ENCODE assay signal across 17 cellular contexts in the genomic region with DNA sequence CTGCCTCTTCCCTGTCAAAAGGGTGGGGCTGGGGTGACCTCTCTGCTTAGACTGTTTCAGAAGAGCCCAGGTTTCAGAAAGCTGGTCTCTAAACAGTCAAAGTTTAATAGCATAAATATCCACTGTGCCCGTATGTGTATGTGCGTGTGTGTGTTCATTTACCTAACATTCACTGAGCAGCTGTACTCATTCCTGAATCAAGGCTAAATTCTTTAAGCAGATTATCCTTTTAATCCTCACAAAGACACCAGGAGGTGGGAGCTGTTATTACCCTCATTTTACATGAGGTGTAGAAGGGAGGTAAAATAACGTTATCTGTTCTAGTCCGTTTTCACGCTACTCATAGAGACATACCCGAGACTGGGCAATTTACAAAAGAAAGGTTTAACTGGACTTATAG.
DNase-seq lines count a peak whose midpoint lies in the region; FAIRE-seq and TF ChIP-seq lines count a peak whose summit lies in the region.
"Had no signal": no experiment of that assay in that cellular context is flagged by ENCODE, and none has a peak within 500 bp of the region (broad histone marks: within the 10 kb centered on the region; RNA-seq: fewer than 3 reads in every experiment).

No MANE protein-coding gene starts in this region.

- H3K4me3 ChIP-seq in neural progenitor cell = no peak overlapping the region
- no peak overlapping the region for H3K4me3 ChIP-seq in BE2C (ENCODE audit: low read depth, low read length)
- H3K4me3 ChIP-seq in effector memory CD4-positive, alpha-beta T cell (ENCODE audit: insufficient read depth, low read depth, low read length, poor library complexity, severe bottlenecking) = no peak overlapping the region
- H3K4me3 ChIP-seq: A549, BLaER1, GM23338 had no signal

- no peaks in the 10 kb centered on the region for H3K36me3 ChIP-seq in neural progenitor cell
- no peaks in the 10 kb centered on the region for H3K36me3 ChIP-seq in BE2C
- peaks cover 14% of the 10 kb centered on the region for H3K36me3 ChIP-seq in effector memory CD4-positive, alpha-beta T cell (ENCODE audit: control insufficient read depth, insufficient read depth, low read length)

- H3K4me3 Mint-ChIP-seq in neural progenitor cell = no peak overlapping the region
- H3K4me3 Mint-ChIP-seq: GM23338, IgD-negative memory B cell had no signal

- no peaks in the 10 kb centered on the region for H3F3A ChIP-seq in neural progenitor cell (ENCODE audit: low read depth)

- no peaks in the 10 kb centered on the region for H3K36me3 Mint-ChIP-seq in neural progenitor cell

- peaks cover 8% of the 10 kb centered on the region for H3K4me1 Mint-ChIP-seq in neural progenitor cell
- H3K4me1 Mint-ChIP-seq: GM23338, IgD-negative memory B cell had no signal

- no peaks in the 10 kb centered on the region for H3K27me3 ChIP-seq in neural progenitor cell
- no peaks in the 10 kb centered on the region for H3K27me3 ChIP-seq in BE2C
- H3K27me3 ChIP-seq in effector memory CD4-positive, alpha-beta T cell (replicated peaks; ENCODE audit: control insufficient read depth, insufficient read depth, low read length, poor library complexity, severe bottlenecking) = no peaks in the 10 kb centered on the region
- H3K27me3 ChIP-seq: BLaER1 had no signal

- no peaks in the 10 kb centered on the region for H3K9me3 ChIP-seq in neural progenitor cell (ENCODE audit: low read depth)
- H3K9me3 ChIP-seq in BE2C = no peaks in the 10 kb centered on the region
- no peaks in the 10 kb centered on the region for H3K9me3 ChIP-seq in effector memory CD4-positive, alpha-beta T cell (ENCODE audit: control insufficient read depth, low read length)
- H3K9me3 ChIP-seq: A549, BLaER1 had no signal

- no peaks in the 10 kb centered on the region for H3K79me2 ChIP-seq in neural progenitor cell (ENCODE audit: low read depth)

- H3K9ac ChIP-seq in neural progenitor cell = no peak overlapping the region
- H3K9ac ChIP-seq: BLaER1 had no signal

- H3K4me2 ChIP-seq in neural progenitor cell = no peak overlapping the region
- H3K4me2 ChIP-seq: A549, BLaER1, GM23338 had no signal

- H2AFZ ChIP-seq in neural progenitor cell (replicated peaks) = no peak overlapping the region
- H2AFZ ChIP-seq: GM23338 had no signal

- FAIRE-seq in D721Med (lab: Jason Lieb, UNC) = peak; percentile 98
- FAIRE-seq: A549, G401.6, GM12891 had no signal

- H3K9me3 Mint-ChIP-seq in neural progenitor cell = peaks cover 3% of the 10 kb centered on the region
- H3K9me3 Mint-ChIP-seq: GM23338, IgD-negative memory B cell had no signal

- H3K27me3 Mint-ChIP-seq in neural progenitor cell (ENCODE audit: insufficient read depth, low read depth) = no peaks in the 10 kb centered on the region
- H3K27me3 Mint-ChIP-seq: IgD-negative memory B cell had no signal

- no peaks in the 10 kb centered on the region for H4K20me1 ChIP-seq in neural progenitor cell (ENCODE audit: low read depth)
- H4K20me1 ChIP-seq: BLaER1 had no signal

- no peak overlapping the region for H3K27ac ChIP-seq in neural progenitor cell
- H3K27ac ChIP-seq in effector memory CD4-positive, alpha-beta T cell (ENCODE audit: insufficient read depth, low read length, poor library complexity, severe bottlenecking) = no peak overlapping the region
- H3K27ac ChIP-seq: A549, BLaER1 had no signal

- H3K4me1 ChIP-seq in neural progenitor cell = peaks cover 4% of the 10 kb centered on the region
- H3K4me1 ChIP-seq in BE2C = no peaks in the 10 kb centered on the region
- H3K4me1 ChIP-seq in effector memory CD4-positive, alpha-beta T cell (ENCODE audit: control insufficient read depth, insufficient read depth, low read length, poor library complexity, severe bottlenecking) = no peaks in the 10 kb centered on the region
- H3K4me1 ChIP-seq: A549, BLaER1 had no signal

- TF ChIP-seq CTCF in D721Med (IDR thresholded peaks at IDR 0.05; ENCODE audit: insufficient read depth, missing control alignments) (no peak), neural progenitor cell (IDR thresholded peaks at IDR 0.05) (no peak), BE2C (IDR thresholded peaks at IDR 0.05; ENCODE audit: low read depth, low read length) (no peak)

- DNase-seq in D721Med (ENCODE audit: insufficient read length, low spot score) (no peak), NCI-H82 treated with DMSO at 0.1 percent for 48 hours (lab: John Stamatoyannopoulos, UW; ENCODE audit: unreplicated experiment) (peak; percentile 90), neural progenitor cell (ENCODE audit: low spot score) (peak; percentile 30), BE2C (no peak), LoVo (ENCODE audit: low spot score) (no peak)
- DNase-seq in effector memory CD4-positive, alpha-beta T cell = no peak
- DNase-seq: Calu3, DMS153, DMS79 treated with DMSO at 0.1 percent for 48 hours, EL, H7 had no signal

- H3K27ac Mint-ChIP-seq in neural progenitor cell = no peak overlapping the region
- H3K27ac Mint-ChIP-seq: GM23338, IgD-negative memory B cell had no signal

Comparison
In these comparisons a context has a peak if more than half of its experiments do, and no peak if none do; other contexts are left out.
1. DNase-seq: peak in NCI-H82 treated with DMSO at 0.1 percent for 48 hours (single experiment) and neural progenitor cell (single experiment); none in D721Med (single experiment), BE2C (single experiment), LoVo (single experiment) and effector memory CD4-positive, alpha-beta T cell (0 of 3).